Comparison of ENCODE assay signal across 1 cellular context in the genomic region with DNA sequence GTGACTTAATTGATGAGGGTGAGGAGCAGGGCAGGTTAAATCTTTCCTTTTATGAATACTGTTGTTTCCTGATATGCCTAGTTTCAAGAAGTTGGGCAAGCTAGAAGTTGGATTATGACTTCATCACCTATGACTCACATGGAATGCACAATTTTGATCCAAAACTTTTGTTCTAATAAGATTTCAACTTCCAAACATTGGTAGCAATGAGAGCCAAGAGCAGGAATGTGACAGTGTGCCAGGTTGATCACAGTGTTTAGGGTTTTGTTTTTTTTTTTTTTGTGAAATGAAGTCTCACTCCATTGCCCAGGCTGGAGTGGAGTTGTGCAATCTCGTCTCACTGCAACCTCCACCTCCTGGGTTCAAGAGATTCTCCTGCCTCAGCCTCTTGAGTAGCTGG.
TF ChIP-seq lines count a peak whose summit lies in the region.

No MANE protein-coding gene starts in this region.

TF ChIP-seq in SK-N-SH, 30 proteins besides CTCF, POLR2A, EP300 and RAD21 (continued from another document):
- TF ChIP-seq PBX3 (IDR thresholded peaks at IDR 0.05) (peak; percentile 47), YY1 (IDR thresholded peaks at IDR 0.05; ENCODE audit: low read depth) (no peak), TEAD4 (IDR thresholded peaks at IDR 0.05; ENCODE audit: borderline replicate concordance, insufficient read depth) (peak; percentile 61; the same call in 1 of the 2 replicates), GABPA (IDR thresholded peaks at IDR 0.05; ENCODE audit: low read depth) (no peak), POLR2AphosphoS5 (IDR thresholded peaks at IDR 0.05; ENCODE audit: low read depth, low read length) (no peak), NFIC (IDR thresholded peaks at IDR 0.05; ENCODE audit: borderline replicate concordance) (peak; percentile 92), TCF12 (IDR thresholded peaks at IDR 0.05) (peak; percentile 59), SIN3A (IDR thresholded peaks at IDR 0.05; ENCODE audit: borderline replicate concordance, low read depth, low read length) (no peak), FOSL2 (IDR thresholded peaks at IDR 0.05; ENCODE audit: borderline replicate concordance, low read depth) (peak; percentile 82)
TF ChIP-seq in SK-N-SH: peak in this region for 7.
